19 cellular contexts compared by ENCODE assay signal in the genomic region with DNA sequence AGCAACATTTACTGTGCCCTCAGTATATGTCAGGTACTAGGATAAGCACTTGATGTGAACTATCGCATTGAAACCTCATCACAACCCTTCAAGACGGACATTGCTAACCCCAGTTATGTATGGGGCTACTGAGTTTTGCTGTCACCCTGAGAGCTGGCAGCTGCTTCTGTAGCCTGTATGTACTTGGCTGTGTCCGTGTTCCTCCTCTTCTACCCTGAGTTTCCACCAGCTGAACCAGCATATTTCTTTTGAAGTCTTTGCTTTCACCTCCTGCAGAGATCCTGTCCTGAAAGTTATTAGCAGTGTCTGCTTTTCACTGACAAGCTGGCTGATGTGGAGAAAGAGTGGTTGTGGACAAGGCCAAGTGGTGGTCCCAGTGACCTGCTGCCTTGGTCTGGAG.
DNase-seq lines count a peak whose midpoint lies in the region; ATAC-seq, FAIRE-seq and TF ChIP-seq lines count a peak whose summit lies in the region.
"Had no signal": no experiment of that assay in that cellular context is flagged by ENCODE, and none has a peak within 500 bp of the region (broad histone marks: within the 10 kb centered on the region; RNA-seq: fewer than 3 reads in every experiment).

No MANE protein-coding gene starts in this region.

- H2BK120ac ChIP-seq in mesendoderm (ENCODE audit: low read depth, low read length), result no peak overlapping the region

- no peak overlapping the region for H2AK5ac ChIP-seq in mesendoderm (ENCODE audit: low read length)

- H3K79me2 ChIP-seq in KMS-11 (ENCODE audit: insufficient read depth, low read depth), result no peaks in the 10 kb centered on the region
- H3K79me2 ChIP-seq in mesendoderm (ENCODE audit: control insufficient read depth, insufficient read depth, low read length), result no peaks in the 10 kb centered on the region

- no peaks in the 10 kb centered on the region for H3K27me3 ChIP-seq in KMS-11 (ENCODE audit: insufficient read depth, low read depth)
- no peaks in the 10 kb centered on the region for H3K27me3 ChIP-seq in mesendoderm (ENCODE audit: insufficient read depth, low read length, poor library complexity)
- H3K27me3 ChIP-seq: BLaER1 had no signal

- no peak overlapping the region for H3K23ac ChIP-seq in mesendoderm (ENCODE audit: low read length)

- H3K4me1 ChIP-seq in KMS-11 (ENCODE audit: low read depth, poor library complexity, severe bottlenecking) (peaks cover 26% of the 10 kb centered on the region), mesendoderm (ENCODE audit: control insufficient read depth, low read depth, low read length) (no peaks in the 10 kb centered on the region)
- H3K4me1 ChIP-seq: BLaER1 had no signal

- WGBS in mesendoderm (ENCODE audit: extremely low coverage, insufficient coverage, low lambda C conversion rate), result no CpG with 5 or more reads among the region's 3 CpGs

- H3K27ac Mint-ChIP-seq in WTC11 (peak overlapping the region; percentile 20), endothelial cell (ENCODE audit: unreplicated experiment) (no peak overlapping the region)
- H3K27ac Mint-ChIP-seq in stimulated activated memory B cell treated with anti-CD40 and anti-IgM and Interleukin-4, amounts not matched to agents 10 μg/mL and 1 μg/mL and 100 μg/mL, for 72 hours, result no peak overlapping the region
- H3K27ac Mint-ChIP-seq: CD14-positive monocyte; CD4-positive, alpha-beta memory T cell; IgD-negative memory B cell had no signal

- H3K79me1 ChIP-seq in mesendoderm (ENCODE audit: low read length), result no peaks in the 10 kb centered on the region

- H3K9me3 Mint-ChIP-seq in WTC11, result peaks cover 3% of the 10 kb centered on the region
- H3K9me3 Mint-ChIP-seq in endothelial cell (ENCODE audit: unreplicated experiment), result no peaks in the 10 kb centered on the region
- H3K9me3 Mint-ChIP-seq in stimulated activated memory B cell treated with anti-CD40 and anti-IgM and Interleukin-4, amounts not matched to agents 10 μg/mL and 1 μg/mL and 100 μg/mL, for 72 hours, result peaks cover 2% of the 10 kb centered on the region
- H3K9me3 Mint-ChIP-seq: IgD-negative memory B cell had no signal

- peak overlapping the region; percentile 15 for H3K56ac ChIP-seq in mesendoderm (ENCODE audit: low read length)

- H3K27me3 Mint-ChIP-seq in WTC11 (ENCODE audit: low read depth), result no peaks in the 10 kb centered on the region
- no peaks in the 10 kb centered on the region for H3K27me3 Mint-ChIP-seq in endothelial cell (ENCODE audit: unreplicated experiment)
- no peaks in the 10 kb centered on the region for H3K27me3 Mint-ChIP-seq in stimulated activated memory B cell treated with anti-CD40 and anti-IgM and Interleukin-4, amounts not matched to agents 10 μg/mL and 1 μg/mL and 100 μg/mL, for 72 hours
- H3K27me3 Mint-ChIP-seq: CD4-positive, alpha-beta memory T cell had no signal

- H3K4me3 Mint-ChIP-seq in WTC11 (no peak overlapping the region), endothelial cell (ENCODE audit: unreplicated experiment) (no peak overlapping the region)
- H3K4me3 Mint-ChIP-seq in stimulated activated memory B cell treated with anti-CD40 and anti-IgM and Interleukin-4, amounts not matched to agents 10 μg/mL and 1 μg/mL and 100 μg/mL, for 72 hours, result no peak overlapping the region
- H3K4me3 Mint-ChIP-seq: CD14-positive monocyte; CD4-positive, alpha-beta memory T cell; IgD-negative memory B cell had no signal

- H3K4ac ChIP-seq in mesendoderm (ENCODE audit: low read depth, low read length), result no peak overlapping the region

- TF ChIP-seq CTCF in KMS-11 (conservative IDR thresholded peaks at IDR 0.05; ENCODE audit: low read depth, low read length), result no peak
- TF ChIP-seq CTCF in WTC11 (IDR thresholded peaks at IDR 0.05), result no peak
- no peak for TF ChIP-seq CTCF in coronary artery (IDR thresholded peaks at IDR 0.05)
- no peak for TF ChIP-seq CTCF in endothelial cell (IDR thresholded peaks at IDR 0.05; ENCODE audit: unreplicated experiment)

- POLR2A ChIA-PET in WTC11 (lab: Charles Lee), result no interaction called here

- no peak for TF ChIP-seq POLR2A in GM12891 (IDR thresholded peaks at IDR 0.05; ENCODE audit: low read depth, low read length)

- CTCF ChIA-PET in WTC11 (lab: Charles Lee), result interaction anchor here (1.0 to 1.5 kb wide), 2 partner anchors 47 to 162 kb away, joined by 3 read pairs; no protein-coding TSS in a partner anchor

- no peak for ATAC-seq in WTC11
- no peak for ATAC-seq in stimulated activated memory B cell treated with anti-CD40 and anti-IgM and Interleukin-4, amounts not matched to agents 10 μg/mL and 1 μg/mL and 100 μg/mL, for 72 hours
- ATAC-seq: HepG2 had no signal

- no peak overlapping the region for H4K5ac ChIP-seq in mesendoderm (ENCODE audit: low read length)

- no peak overlapping the region for H3K9ac ChIP-seq in KMS-11
- H3K9ac ChIP-seq in mesendoderm (ENCODE audit: low read length), result no peak overlapping the region
- H3K9ac ChIP-seq: BLaER1 had no signal

- peak; percentile 50 for FAIRE-seq in GM12891 (lab: Jason Lieb, UNC)
- FAIRE-seq: H1, HepG2 had no signal

- H3K4me1 Mint-ChIP-seq in WTC11, result no peaks in the 10 kb centered on the region
- H3K4me1 Mint-ChIP-seq in endothelial cell (ENCODE audit: unreplicated experiment), result no peaks in the 10 kb centered on the region
- no peaks in the 10 kb centered on the region for H3K4me1 Mint-ChIP-seq in stimulated activated memory B cell treated with anti-CD40 and anti-IgM and Interleukin-4, amounts not matched to agents 10 μg/mL and 1 μg/mL and 100 μg/mL, for 72 hours
- H3K4me1 Mint-ChIP-seq: CD14-positive monocyte; CD4-positive, alpha-beta memory T cell; IgD-negative memory B cell had no signal

- no peak overlapping the region for H2BK5ac ChIP-seq in mesendoderm (ENCODE audit: low read length)

- no peaks in the 10 kb centered on the region for H4K20me1 ChIP-seq in KMS-11 (ENCODE audit: insufficient read depth)
- H4K20me1 ChIP-seq: BLaER1 had no signal

- H2BK15ac ChIP-seq in mesendoderm (replicated peaks; ENCODE audit: low read depth), result no peak overlapping the region

- no peak overlapping the region for H3K18ac ChIP-seq in mesendoderm (ENCODE audit: low read length)

- H3K36me3 Mint-ChIP-seq in WTC11 (peaks cover 23% of the 10 kb centered on the region), endothelial cell (ENCODE audit: low read depth, unreplicated experiment) (no peaks in the 10 kb centered on the region)
- no peaks in the 10 kb centered on the region for H3K36me3 Mint-ChIP-seq in stimulated activated memory B cell treated with anti-CD40 and anti-IgM and Interleukin-4, amounts not matched to agents 10 μg/mL and 1 μg/mL and 100 μg/mL, for 72 hours
- H3K36me3 Mint-ChIP-seq: CD14-positive monocyte; CD4-positive, alpha-beta memory T cell; IgD-negative memory B cell had no signal

- peak overlapping the region; percentile 54 for H2AFZ ChIP-seq in KMS-11 (ENCODE audit: low read depth)

- H3K4me2 ChIP-seq in KMS-11 (peak overlapping the region; percentile 39), mesendoderm (ENCODE audit: low read length) (no peak overlapping the region)
- H3K4me2 ChIP-seq: BLaER1 had no signal

- H3K36me3 ChIP-seq in KMS-11 (ENCODE audit: insufficient read depth) (no peaks in the 10 kb centered on the region), mesendoderm (ENCODE audit: control insufficient read depth, insufficient read depth, low read length) (no peaks in the 10 kb centered on the region)
- H3K36me3 ChIP-seq: BLaER1 had no signal

- H3K4me3 ChIP-seq in KMS-11 (IDR thresholded peaks at IDR 0.05; ENCODE audit: insufficient read depth, low read depth, low read length) (no peak overlapping the region), mesendoderm (ENCODE audit: low read length) (no peak overlapping the region), coronary artery (no peak overlapping the region)
- H3K4me3 ChIP-seq: BLaER1, HAP-1 had no signal

- peak overlapping the region; percentile 53 for H3K27ac ChIP-seq in KMS-11
- no peak overlapping the region for H3K27ac ChIP-seq in mesendoderm (ENCODE audit: low read depth, low read length)
- no peak overlapping the region for H3K27ac ChIP-seq in coronary artery
- H3K27ac ChIP-seq: BLaER1 had no signal

- no peak for DNase-seq in GM12891 (ENCODE audit: insufficient read length, low spot score)
- no peak for DNase-seq in WTC11 (ENCODE audit: low spot score)
- DNase-seq in mesendoderm, result no peak
- DNase-seq in coronary artery (ENCODE audit: low spot score), result no peak
- no peak for DNase-seq in endothelial cell (ENCODE audit: low spot score)
- no peak for DNase-seq in NCI-H526 treated with DMSO at 0.1 percent for 48 hours (lab: John Stamatoyannopoulos, UW)
- DNase-seq: 8988T; CD4-positive, alpha-beta memory T cell; DMS153; DMS79; GDM1 had no signal

- H4K8ac ChIP-seq in mesendoderm (ENCODE audit: low read depth, low read length), result no peak overlapping the region

TF ChIP-seq in GM12891, 5 proteins besides CTCF, POLR2A, EP300 and RAD21:
- no peak for TF ChIP-seq POLR2AphosphoS5 (IDR thresholded peaks at IDR 0.05; ENCODE audit: low read depth, low read length)
- no peak for TF ChIP-seq SPI1 (IDR thresholded peaks at IDR 0.05; ENCODE audit: low read depth, low read length)
- TF ChIP-seq TAF1 (IDR thresholded peaks at IDR 0.05; ENCODE audit: low read depth, low read length), result no peak
- TF ChIP-seq POU2F2 (IDR thresholded peaks at IDR 0.05; ENCODE audit: low read depth, low read length), result no peak
- no peak for TF ChIP-seq PAX5 (IDR thresholded peaks at IDR 0.05; ENCODE audit: insufficient read depth, low read length, severe bottlenecking)

TF ChIP-seq in WTC11, 78 proteins besides CTCF, POLR2A, EP300 and RAD21 (continues in another document):
- TF ChIP-seq, protein P1, sequence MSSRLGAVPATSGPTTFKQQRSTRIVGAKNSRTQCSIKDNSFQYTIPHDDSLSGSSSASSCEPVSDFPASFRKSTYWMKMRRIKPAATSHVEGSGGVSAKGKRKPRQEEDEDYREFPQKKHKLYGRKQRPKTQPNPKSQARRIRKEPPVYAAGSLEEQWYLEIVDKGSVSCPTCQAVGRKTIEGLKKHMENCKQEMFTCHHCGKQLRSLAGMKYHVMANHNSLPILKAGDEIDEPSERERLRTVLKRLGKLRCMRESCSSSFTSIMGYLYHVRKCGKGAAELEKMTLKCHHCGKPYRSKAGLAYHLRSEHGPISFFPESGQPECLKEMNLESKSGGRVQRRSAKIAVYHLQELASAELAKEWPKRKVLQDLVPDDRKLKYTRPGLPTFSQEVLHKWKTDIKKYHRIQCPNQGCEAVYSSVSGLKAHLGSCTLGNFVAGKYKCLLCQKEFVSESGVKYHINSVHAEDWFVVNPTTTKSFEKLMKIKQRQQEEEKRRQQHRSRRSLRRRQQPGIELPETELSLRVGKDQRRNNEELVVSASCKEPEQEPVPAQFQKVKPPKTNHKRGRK (CRISPR knock-in tag; IDR thresholded peaks at IDR 0.05; ENCODE audit: borderline replicate concordance), result no peak
- no peak for TF ChIP-seq CREM (CRISPR knock-in tag; IDR thresholded peaks at IDR 0.05)
